In genomic region chr2:53127061-53127650, GRCh38 we compare ENCODE assay signal across 11 cellular contexts.
"Had no signal": no experiment of that assay in that cellular context is flagged by ENCODE, and none has a peak within 500 bp of the region (broad histone marks: within the 10 kb centered on the region; RNA-seq: fewer than 3 reads in every experiment).

No MANE protein-coding gene starts in this region.

- ATAC-seq: body of pancreas, left cardiac atrium had no signal

- H3K27ac ChIP-seq: adrenal gland, body of pancreas had no signal

- H3K9me3 ChIP-seq: adrenal gland, body of pancreas had no signal

- H3K4me3 ChIP-seq: adrenal gland, body of pancreas had no signal

- DNase-seq: activated B cell treated with CpG ODN at 0.5 μM for 24 hours; activated CD4-positive, alpha-beta T cell treated with anti-CD3 and anti-CD28 coated beads, Interleukin-2, amount 10 ng/mL, durations not matched to agents 24 days and 14 days; activated naive CD4-positive, alpha-beta T cell treated with anti-CD3 and anti-CD28 coated beads, Interleukin-2, amount 50 U/mL, for 16 hours; adrenal gland; endodermal cell; erythroblast; hippocampal formation; left cardiac atrium; stimulated activated CD4-positive, alpha-beta T cell treated with anti-CD3 and anti-CD28 coated beads, Interleukin-15, amount 100 ng/mL, for 24 hours; stimulated activated CD4-positive, alpha-beta T cell treated with anti-CD3 and anti-CD28 coated beads, Interleukin-4, amount 100 ng/mL, for 24 hours had no signal

- H3K4me1 ChIP-seq: adrenal gland, body of pancreas had no signal

- H3K36me3 ChIP-seq: adrenal gland had no signal

- H3K27me3 ChIP-seq: adrenal gland, body of pancreas had no signal
